ENCODE assay signal across 1 cellular context in the genomic region with DNA sequence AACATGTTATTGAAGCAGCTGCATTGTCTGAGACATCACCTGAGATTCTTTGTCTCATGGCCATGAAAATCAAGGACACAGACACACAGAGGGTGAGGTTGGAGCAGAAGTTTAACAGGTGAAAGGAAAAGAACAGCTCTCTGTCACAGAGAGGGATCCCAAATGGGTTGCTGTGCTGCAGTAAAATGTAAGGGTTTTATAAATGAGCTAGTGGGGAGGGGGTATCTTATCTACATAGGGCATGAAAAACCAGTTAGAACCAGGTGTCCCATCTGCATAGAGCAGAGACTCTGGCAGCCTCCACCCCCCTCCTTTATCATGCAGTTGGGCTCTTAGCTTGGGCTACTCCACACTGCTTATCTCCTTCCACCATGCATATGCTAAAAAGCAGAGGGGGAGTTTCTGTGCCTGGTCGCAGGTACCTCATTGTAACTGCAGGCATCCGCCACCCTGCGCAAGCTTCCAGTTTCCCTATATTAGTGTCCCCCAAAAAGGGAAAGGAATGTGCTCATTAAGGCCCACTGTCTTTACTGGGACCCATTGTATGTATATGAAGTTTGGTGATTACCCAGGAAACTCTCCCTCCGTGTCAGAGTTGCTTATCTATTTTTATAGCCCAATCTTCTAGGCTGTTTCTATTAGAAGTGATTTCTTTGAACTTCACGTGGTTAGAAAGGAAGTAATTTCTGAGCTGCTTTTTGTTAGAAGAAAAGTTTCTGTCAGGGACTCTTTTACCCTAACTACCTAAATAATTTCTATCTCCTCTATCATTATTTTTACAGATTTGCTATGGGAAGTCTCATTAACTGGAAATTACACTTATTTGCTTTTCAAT.
A peak's percentile ranks its signal among the peaks of the same experiment; 100 is the strongest.
TF ChIP-seq lines count a peak whose summit lies in the region.

No MANE protein-coding gene starts in this region.

TF ChIP-seq in K562, 482 proteins besides CTCF, POLR2A, EP300 and RAD21 (continues in another document):
- TF ChIP-seq SPI1 (IDR thresholded peaks at IDR 0.05; ENCODE audit: borderline replicate concordance, low read depth, low read length) (no peak), MBD2 (IDR thresholded peaks at IDR 0.05; ENCODE audit: borderline replicate concordance, low read depth) (peak; percentile 66), ERF (CRISPR knock-in tag; IDR thresholded peaks at IDR 0.05) (peak; percentile 30; the same call in 1 of the 2 replicates), XRCC5 (IDR thresholded peaks at IDR 0.05; ENCODE audit: low read depth, low read length) (no peak), BRD9 (IDR thresholded peaks at IDR 0.05; ENCODE audit: low read depth, partially characterized antibody) (peak; percentile 47), MECOM (CRISPR knock-in tag; IDR thresholded peaks at IDR 0.05) (no peak), SMAD4 (CRISPR knock-in tag; conservative IDR thresholded peaks at IDR 0.05) (peak; percentile 86), XRCC4 (IDR thresholded peaks at IDR 0.05; ENCODE audit: extremely low read depth, insufficient read depth, insufficient read length) (no peak), KLF16 (IDR thresholded peaks at IDR 0.05) (peak; percentile 99), SRF (CRISPR knock-in tag; IDR thresholded peaks at IDR 0.05) (peak in 1 of 2 experiments; percentile 34; a peak in 1 of 4 replicates), ZBED1 (IDR thresholded peaks at IDR 0.05) (peak; percentile 75; the same call in 1 of the 2 replicates), SMAD3 (CRISPR knock-in tag; conservative IDR thresholded peaks at IDR 0.05) (peak; percentile 62), ZNF197 (CRISPR knock-in tag; IDR thresholded peaks at IDR 0.05; ENCODE audit: low read depth) (peak; percentile 78; the same call in 1 of the 2 replicates), MTA2 (IDR thresholded peaks at IDR 0.05; ENCODE audit: low read depth) (peak; percentile 91), RUNX1 (IDR thresholded peaks at IDR 0.05; ENCODE audit: low read depth) (peak; percentile 89; the same call in 1 of the 2 replicates), SAFB (IDR thresholded peaks at IDR 0.05; ENCODE audit: borderline replicate concordance, low read depth, low read length) (no peak), ELF4 (CRISPR knock-in tag; IDR thresholded peaks at IDR 0.05) (peak; percentile 31; the same call in 1 of the 2 replicates), GATA2 (CRISPR knock-in tag; IDR thresholded peaks at IDR 0.05) (peak; percentile 93), MYNN (IDR thresholded peaks at IDR 0.05) (peak; percentile 80), MYNN (CRISPR knock-in tag; IDR thresholded peaks at IDR 0.05) (no peak), ZNF444 (CRISPR knock-in tag; IDR thresholded peaks at IDR 0.05) (0 out of 2 replicates have a peak, but pooled peaks have one; percentile 22), ZBTB17 (CRISPR knock-in tag; IDR thresholded peaks at IDR 0.05) (0 out of 2 replicates have a peak, but pooled peaks have one; percentile 42), DACH1 (IDR thresholded peaks at IDR 0.05; ENCODE audit: partially characterized antibody) (peak; percentile 41), CTBP1 (IDR thresholded peaks at IDR 0.05; ENCODE audit: borderline replicate concordance) (peak; percentile 89; the same call in 1 of the 2 replicates), LEF1 (IDR thresholded peaks at IDR 0.05) (peak; percentile 92), ZNF311 (CRISPR knock-in tag; IDR thresholded peaks at IDR 0.05) (peak; percentile 84), ZEB2 (IDR thresholded peaks at IDR 0.05) (peak; percentile 81; the same call in 1 of the 2 replicates), ZNF274 (IDR thresholded peaks at IDR 0.05; ENCODE audit: borderline replicate concordance, low read depth, low read length) (peak; percentile 85), MTA1 (IDR thresholded peaks at IDR 0.05; ENCODE audit: borderline replicate concordance) (0 out of 2 replicates have a peak, but pooled peaks have one; percentile 51), HDGF (IDR thresholded peaks at IDR 0.05) (no peak), RFX1 (IDR thresholded peaks at IDR 0.05) (no peak), NONO (IDR thresholded peaks at IDR 0.05; ENCODE audit: low read depth in 2 of 2, low read length in 1 of 2) (peak in 1 of 2 experiments; percentile 38; a peak in 1 of 4 replicates), RBM15 (IDR thresholded peaks at IDR 0.05; ENCODE audit: insufficient read depth, low read length) (no peak), ZKSCAN8 (CRISPR knock-in tag; IDR thresholded peaks at IDR 0.05) (peak; percentile 90)
- TF ChIP-seq, protein P1, sequence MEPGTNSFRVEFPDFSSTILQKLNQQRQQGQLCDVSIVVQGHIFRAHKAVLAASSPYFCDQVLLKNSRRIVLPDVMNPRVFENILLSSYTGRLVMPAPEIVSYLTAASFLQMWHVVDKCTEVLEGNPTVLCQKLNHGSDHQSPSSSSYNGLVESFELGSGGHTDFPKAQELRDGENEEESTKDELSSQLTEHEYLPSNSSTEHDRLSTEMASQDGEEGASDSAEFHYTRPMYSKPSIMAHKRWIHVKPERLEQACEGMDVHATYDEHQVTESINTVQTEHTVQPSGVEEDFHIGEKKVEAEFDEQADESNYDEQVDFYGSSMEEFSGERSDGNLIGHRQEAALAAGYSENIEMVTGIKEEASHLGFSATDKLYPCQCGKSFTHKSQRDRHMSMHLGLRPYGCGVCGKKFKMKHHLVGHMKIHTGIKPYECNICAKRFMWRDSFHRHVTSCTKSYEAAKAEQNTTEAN (CRISPR knock-in tag; IDR thresholded peaks at IDR 0.05) = no peak
- TF ChIP-seq, protein P2, sequence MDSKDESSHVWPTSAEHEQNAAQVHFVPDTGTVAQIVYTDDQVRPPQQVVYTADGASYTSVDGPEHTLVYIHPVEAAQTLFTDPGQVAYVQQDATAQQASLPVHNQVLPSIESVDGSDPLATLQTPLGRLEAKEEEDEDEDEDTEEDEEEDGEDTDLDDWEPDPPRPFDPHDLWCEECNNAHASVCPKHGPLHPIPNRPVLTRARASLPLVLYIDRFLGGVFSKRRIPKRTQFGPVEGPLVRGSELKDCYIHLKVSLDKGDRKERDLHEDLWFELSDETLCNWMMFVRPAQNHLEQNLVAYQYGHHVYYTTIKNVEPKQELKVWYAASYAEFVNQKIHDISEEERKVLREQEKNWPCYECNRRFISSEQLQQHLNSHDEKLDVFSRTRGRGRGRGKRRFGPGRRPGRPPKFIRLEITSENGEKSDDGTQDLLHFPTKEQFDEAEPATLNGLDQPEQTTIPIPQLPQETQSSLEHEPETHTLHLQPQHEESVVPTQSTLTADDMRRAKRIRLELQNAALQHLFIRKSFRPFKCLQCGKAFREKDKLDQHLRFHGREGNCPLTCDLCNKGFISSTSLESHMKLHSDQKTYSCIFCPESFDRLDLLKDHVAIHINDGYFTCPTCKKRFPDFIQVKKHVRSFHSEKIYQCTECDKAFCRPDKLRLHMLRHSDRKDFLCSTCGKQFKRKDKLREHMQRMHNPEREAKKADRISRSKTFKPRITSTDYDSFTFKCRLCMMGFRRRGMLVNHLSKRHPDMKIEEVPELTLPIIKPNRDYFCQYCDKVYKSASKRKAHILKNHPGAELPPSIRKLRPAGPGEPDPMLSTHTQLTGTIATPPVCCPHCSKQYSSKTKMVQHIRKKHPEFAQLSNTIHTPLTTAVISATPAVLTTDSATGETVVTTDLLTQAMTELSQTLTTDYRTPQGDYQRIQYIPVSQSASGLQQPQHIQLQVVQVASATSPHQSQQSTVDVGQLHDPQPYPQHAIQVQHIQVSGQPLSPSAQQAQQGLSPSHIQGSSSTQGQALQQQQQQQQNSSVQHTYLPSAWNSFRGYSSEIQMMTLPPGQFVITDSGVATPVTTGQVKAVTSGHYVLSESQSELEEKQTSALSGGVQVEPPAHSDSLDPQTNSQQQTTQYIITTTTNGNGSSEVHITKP (IDR thresholded peaks at IDR 0.05; ENCODE audit: partially characterized antibody) = peak; percentile 89
- TF ChIP-seq, protein P3, sequence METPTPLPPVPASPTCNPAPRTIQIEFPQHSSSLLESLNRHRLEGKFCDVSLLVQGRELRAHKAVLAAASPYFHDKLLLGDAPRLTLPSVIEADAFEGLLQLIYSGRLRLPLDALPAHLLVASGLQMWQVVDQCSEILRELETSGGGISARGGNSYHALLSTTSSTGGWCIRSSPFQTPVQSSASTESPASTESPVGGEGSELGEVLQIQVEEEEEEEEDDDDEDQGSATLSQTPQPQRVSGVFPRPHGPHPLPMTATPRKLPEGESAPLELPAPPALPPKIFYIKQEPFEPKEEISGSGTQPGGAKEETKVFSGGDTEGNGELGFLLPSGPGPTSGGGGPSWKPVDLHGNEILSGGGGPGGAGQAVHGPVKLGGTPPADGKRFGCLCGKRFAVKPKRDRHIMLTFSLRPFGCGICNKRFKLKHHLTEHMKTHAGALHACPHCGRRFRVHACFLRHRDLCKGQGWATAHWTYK (CRISPR knock-in tag; IDR thresholded peaks at IDR 0.05) = peak; percentile 57; the same call in 1 of the 2 replicates
- TF ChIP-seq, protein P4, sequence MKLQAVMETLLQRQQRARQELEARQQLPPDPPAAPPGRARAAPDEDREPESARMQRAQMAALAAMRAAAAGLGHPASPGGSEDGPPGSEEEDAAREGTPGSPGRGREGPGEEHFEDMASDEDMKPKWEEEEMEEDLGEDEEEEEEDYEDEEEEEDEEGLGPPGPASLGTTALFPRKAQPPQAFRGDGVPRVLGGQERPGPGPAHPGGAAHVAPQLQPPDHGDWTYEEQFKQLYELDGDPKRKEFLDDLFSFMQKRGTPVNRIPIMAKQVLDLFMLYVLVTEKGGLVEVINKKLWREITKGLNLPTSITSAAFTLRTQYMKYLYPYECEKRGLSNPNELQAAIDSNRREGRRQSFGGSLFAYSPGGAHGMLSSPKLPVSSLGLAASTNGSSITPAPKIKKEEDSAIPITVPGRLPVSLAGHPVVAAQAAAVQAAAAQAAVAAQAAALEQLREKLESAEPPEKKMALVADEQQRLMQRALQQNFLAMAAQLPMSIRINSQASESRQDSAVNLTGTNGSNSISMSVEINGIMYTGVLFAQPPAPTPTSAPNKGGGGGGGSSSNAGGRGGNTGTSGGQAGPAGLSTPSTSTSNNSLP (IDR thresholded peaks at IDR 0.05; ENCODE audit: borderline replicate concordance, low read depth, low read length) = peak; percentile 58; the same call in 1 of the 2 replicates
- TF ChIP-seq, protein P5, sequence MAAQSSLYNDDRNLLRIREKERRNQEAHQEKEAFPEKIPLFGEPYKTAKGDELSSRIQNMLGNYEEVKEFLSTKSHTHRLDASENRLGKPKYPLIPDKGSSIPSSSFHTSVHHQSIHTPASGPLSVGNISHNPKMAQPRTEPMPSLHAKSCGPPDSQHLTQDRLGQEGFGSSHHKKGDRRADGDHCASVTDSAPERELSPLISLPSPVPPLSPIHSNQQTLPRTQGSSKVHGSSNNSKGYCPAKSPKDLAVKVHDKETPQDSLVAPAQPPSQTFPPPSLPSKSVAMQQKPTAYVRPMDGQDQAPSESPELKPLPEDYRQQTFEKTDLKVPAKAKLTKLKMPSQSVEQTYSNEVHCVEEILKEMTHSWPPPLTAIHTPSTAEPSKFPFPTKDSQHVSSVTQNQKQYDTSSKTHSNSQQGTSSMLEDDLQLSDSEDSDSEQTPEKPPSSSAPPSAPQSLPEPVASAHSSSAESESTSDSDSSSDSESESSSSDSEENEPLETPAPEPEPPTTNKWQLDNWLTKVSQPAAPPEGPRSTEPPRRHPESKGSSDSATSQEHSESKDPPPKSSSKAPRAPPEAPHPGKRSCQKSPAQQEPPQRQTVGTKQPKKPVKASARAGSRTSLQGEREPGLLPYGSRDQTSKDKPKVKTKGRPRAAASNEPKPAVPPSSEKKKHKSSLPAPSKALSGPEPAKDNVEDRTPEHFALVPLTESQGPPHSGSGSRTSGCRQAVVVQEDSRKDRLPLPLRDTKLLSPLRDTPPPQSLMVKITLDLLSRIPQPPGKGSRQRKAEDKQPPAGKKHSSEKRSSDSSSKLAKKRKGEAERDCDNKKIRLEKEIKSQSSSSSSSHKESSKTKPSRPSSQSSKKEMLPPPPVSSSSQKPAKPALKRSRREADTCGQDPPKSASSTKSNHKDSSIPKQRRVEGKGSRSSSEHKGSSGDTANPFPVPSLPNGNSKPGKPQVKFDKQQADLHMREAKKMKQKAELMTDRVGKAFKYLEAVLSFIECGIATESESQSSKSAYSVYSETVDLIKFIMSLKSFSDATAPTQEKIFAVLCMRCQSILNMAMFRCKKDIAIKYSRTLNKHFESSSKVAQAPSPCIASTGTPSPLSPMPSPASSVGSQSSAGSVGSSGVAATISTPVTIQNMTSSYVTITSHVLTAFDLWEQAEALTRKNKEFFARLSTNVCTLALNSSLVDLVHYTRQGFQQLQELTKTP (IDR thresholded peaks at IDR 0.05; ENCODE audit: low read depth in 1 of 2, partially characterized antibody in 2 of 2) = peak; percentile 25 to 55
- TF ChIP-seq, protein P6, sequence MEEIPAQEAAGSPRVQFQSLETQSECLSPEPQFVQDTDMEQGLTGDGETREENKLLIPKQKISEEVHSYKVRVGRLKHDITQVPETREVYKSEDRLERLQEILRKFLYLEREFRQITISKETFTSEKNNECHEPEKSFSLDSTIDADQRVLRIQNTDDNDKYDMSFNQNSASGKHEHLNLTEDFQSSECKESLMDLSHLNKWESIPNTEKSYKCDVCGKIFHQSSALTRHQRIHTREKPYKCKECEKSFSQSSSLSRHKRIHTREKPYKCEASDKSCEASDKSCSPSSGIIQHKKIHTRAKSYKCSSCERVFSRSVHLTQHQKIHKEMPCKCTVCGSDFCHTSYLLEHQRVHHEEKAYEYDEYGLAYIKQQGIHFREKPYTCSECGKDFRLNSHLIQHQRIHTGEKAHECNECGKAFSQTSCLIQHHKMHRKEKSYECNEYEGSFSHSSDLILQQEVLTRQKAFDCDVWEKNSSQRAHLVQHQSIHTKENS (CRISPR knock-in tag; IDR thresholded peaks at IDR 0.05) = no peak
- TF ChIP-seq, protein P7, sequence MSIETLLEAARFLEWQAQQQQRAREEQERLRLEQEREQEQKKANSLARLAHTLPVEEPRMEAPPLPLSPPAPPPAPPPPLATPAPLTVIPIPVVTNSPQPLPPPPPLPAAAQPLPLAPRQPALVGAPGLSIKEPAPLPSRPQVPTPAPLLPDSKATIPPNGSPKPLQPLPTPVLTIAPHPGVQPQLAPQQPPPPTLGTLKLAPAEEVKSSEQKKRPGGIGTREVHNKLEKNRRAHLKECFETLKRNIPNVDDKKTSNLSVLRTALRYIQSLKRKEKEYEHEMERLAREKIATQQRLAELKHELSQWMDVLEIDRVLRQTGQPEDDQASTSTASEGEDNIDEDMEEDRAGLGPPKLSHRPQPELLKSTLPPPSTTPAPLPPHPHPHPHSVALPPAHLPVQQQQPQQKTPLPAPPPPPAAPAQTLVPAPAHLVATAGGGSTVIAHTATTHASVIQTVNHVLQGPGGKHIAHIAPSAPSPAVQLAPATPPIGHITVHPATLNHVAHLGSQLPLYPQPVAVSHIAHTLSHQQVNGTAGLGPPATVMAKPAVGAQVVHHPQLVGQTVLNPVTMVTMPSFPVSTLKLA (conservative IDR thresholded peaks at IDR 0.05) = peak in 1 of 2 experiments; percentile 48; a peak in 1 of 4 replicates
- TF ChIP-seq, protein P8, sequence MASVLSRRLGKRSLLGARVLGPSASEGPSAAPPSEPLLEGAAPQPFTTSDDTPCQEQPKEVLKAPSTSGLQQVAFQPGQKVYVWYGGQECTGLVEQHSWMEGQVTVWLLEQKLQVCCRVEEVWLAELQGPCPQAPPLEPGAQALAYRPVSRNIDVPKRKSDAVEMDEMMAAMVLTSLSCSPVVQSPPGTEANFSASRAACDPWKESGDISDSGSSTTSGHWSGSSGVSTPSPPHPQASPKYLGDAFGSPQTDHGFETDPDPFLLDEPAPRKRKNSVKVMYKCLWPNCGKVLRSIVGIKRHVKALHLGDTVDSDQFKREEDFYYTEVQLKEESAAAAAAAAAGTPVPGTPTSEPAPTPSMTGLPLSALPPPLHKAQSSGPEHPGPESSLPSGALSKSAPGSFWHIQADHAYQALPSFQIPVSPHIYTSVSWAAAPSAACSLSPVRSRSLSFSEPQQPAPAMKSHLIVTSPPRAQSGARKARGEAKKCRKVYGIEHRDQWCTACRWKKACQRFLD (CRISPR knock-in tag; IDR thresholded peaks at IDR 0.05) = peak; percentile 91; the same call in 1 of the 2 replicates
